ENCODE assay signal across 11 cellular contexts in the genomic region with DNA sequence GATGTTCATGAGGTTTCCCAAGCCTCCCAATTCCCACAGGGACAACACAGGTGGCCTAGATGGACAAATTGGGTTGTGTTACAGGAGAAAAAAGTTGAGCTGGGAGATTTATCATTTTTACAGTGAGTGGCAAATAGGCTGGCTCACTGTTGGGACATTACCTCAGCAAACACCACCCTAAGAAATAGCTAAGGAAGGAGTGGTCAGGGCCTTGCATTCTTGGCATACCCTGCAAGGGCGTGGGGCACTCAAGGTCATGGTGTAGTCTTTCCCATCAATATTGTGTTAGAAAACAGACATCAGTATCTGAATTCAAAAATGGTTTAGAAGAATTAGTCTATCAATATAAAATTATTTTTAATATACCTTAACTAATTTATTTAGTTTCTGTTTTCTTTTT. TPM values are rescaled to one million over a fixed set of nuclear protein-coding genes. Genes with fewer than 3 reads are reported as not detected.
DNase-seq lines count a peak whose midpoint lies in the region; ATAC-seq, FAIRE-seq and TF ChIP-seq lines count a peak whose summit lies in the region.
"Had no signal": no experiment of that assay in that cellular context is flagged by ENCODE, and none has a peak within 500 bp of the region (broad histone marks: within the 10 kb centered on the region; RNA-seq: fewer than 3 reads in every experiment).

No MANE protein-coding gene starts in this region.

- H3K4me3 Mint-ChIP-seq in nephron = no peak overlapping the region
- H3K4me3 Mint-ChIP-seq: effector memory CD8-positive, alpha-beta T cell had no signal

- H3K4me3 ChIP-seq in MG63 (no peak overlapping the region), epithelial cell of proximal tubule (ENCODE audit: low read depth, low read length) (no peak overlapping the region)
- H3K4me3 ChIP-seq: psoas muscle had no signal

- ATAC-seq in GM18505 (IDR thresholded peaks at IDR 0.05; ENCODE audit: unreplicated experiment) = no peak
- ATAC-seq: effector memory CD8-positive, alpha-beta T cell; psoas muscle had no signal

- no peak for FAIRE-seq in D721Med (lab: Jason Lieb, UNC)
- FAIRE-seq: islet of Langerhans had no signal

- peak overlapping the region in 2 of 3 experiments; percentile 43 to 81 for H3K27ac Mint-ChIP-seq in nephron

- DNase-seq in EL (peak; percentile 85), MG63 (peak; percentile 79), epithelial cell of proximal tubule (ENCODE audit: low read depth) (peak; percentile 38), NCI-H1436 (lab: John Stamatoyannopoulos, UW) (no peak), D721Med (ENCODE audit: insufficient read length, low spot score) (no peak), NCI-H1092 treated with DMSO at 0.1 percent for 48 hours (lab: John Stamatoyannopoulos, UW) (no peak)
- DNase-seq: effector memory CD8-positive, alpha-beta T cell; psoas muscle had no signal

- TF ChIP-seq POLR2A in GM18505 (IDR thresholded peaks at IDR 0.05; ENCODE audit: borderline replicate concordance, extremely low read depth, insufficient read depth, insufficient read length) = no peak

- no peaks in the 10 kb centered on the region; the same call in 1 of the 2 replicates for H3K36me3 ChIP-seq in MG63

- no peaks in the 10 kb centered on the region for H3K27me3 Mint-ChIP-seq in nephron (ENCODE audit: low read depth)
- H3K27me3 Mint-ChIP-seq: effector memory CD8-positive, alpha-beta T cell had no signal

- H3K4me1 Mint-ChIP-seq in nephron = peaks cover 4% of the 10 kb centered on the region

- H3K36me3 Mint-ChIP-seq in nephron (ENCODE audit: low read depth) = no peaks in the 10 kb centered on the region

- peaks cover 19% of the 10 kb centered on the region for H3K9me3 Mint-ChIP-seq in nephron

- H3K9me3 ChIP-seq in MG63 = no peaks in the 10 kb centered on the region; the same call in 1 of the 2 replicates
- H3K9me3 ChIP-seq: psoas muscle had no signal

- TF ChIP-seq CTCF in epithelial cell of proximal tubule (conservative IDR thresholded peaks at IDR 0.05; ENCODE audit: low read depth, low read length) (no peak), nephron (IDR thresholded peaks at IDR 0.05; ENCODE audit: unreplicated experiment in 3 of 3) (no peak), D721Med (IDR thresholded peaks at IDR 0.05; ENCODE audit: insufficient read depth, missing control alignments) (no peak)

- no peaks in the 10 kb centered on the region for H3K27me3 ChIP-seq in MG63

RNA-seq across cellular contexts. Expression of a gene that starts 23.4 kb away (rescaled TPM):
- 5.2 and 6.5 TPM in 2 replicates for total RNA-seq in MG63 (2014; rRNA removed; shearing (Covaris generic); ENCODE audit: low replicate concordance)
- total RNA-seq in epithelial cell of proximal tubule = 9.3 and 12.5 TPM in 2 replicates

Comparison
In these comparisons a context has a peak if more than half of its experiments do, and no peak if none do; other contexts are left out.
1. DNase-seq: peak in EL (single experiment), MG63 (single experiment) and epithelial cell of proximal tubule (single experiment); none in NCI-H1436 (single experiment), D721Med (single experiment) and NCI-H1092 treated with DMSO at 0.1 percent for 48 hours (single experiment).